In the genomic region with DNA sequence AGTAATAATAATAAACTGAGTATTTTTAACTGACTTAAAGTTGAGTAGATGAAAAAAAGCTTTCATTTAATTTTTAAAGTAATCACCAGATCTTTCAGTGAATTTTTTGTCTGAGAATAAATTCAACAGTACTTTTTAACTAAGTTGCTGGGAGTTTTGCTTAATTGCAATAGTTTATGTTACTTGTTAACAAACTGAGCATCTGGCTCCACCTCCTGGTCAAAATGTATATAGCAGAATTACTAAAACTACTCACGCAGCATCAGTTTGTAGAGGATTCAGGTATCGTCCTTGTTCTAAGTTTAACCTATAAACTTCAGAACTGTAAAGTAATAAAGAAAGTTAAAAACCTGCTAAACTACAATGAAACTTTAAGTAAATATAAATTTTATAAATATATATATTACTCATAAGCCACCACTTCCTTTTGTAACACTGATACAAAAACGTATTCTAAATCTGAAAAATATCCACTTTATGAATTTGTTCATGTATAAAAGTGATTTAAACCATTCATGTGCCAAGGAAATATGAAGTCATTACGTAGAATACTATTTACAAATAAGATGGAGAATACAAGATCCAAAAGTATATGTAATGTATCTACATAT, we compare ENCODE assay signal across 8 cellular contexts. TPM values are rescaled to one million over a fixed set of nuclear protein-coding genes. Genes with fewer than 3 reads are reported as not detected.
DNase-seq lines count a peak whose midpoint lies in the region; ATAC-seq and TF ChIP-seq lines count a peak whose summit lies in the region.

No MANE protein-coding gene starts in this region.

- POLR2A ChIA-PET in HEK293 (lab: Yijun Ruan, JAX): no interaction called here
- POLR2A ChIA-PET in activated CD4-positive, alpha-beta memory T cell treated with anti-CD3 and anti-CD28 coated beads for 36 hours (lab: Charles Lee): no interaction called here

- H3K4me3 ChIP-seq in HEK293 (ENCODE audit: low read depth, low read length) (no peak overlapping the region), cardiac fibroblast (replicated peaks in 1 of 2; ENCODE audit: low read depth in 2 of 2, low read length in 2 of 2) (no peak overlapping the region)

- H3K27me3 Mint-ChIP-seq in activated CD4-positive, alpha-beta memory T cell treated with anti-CD3 and anti-CD28 coated beads for 36 hours: no peaks in the 10 kb centered on the region

- H3K36me3 Mint-ChIP-seq in activated CD4-positive, alpha-beta memory T cell treated with anti-CD3 and anti-CD28 coated beads for 36 hours: peaks cover 23% of the 10 kb centered on the region

- H3K4me1 Mint-ChIP-seq in activated CD4-positive, alpha-beta memory T cell treated with anti-CD3 and anti-CD28 coated beads for 36 hours (ENCODE audit: low read depth): no peaks in the 10 kb centered on the region

- CTCF ChIA-PET in HEK293 (lab: Yijun Ruan, JAX): interaction anchor here (0.7 to 1.3 kb wide), 11 partner anchors 9 to 600 kb away, joined by 3 to 9 read pairs (median 6); a partner anchor contains a TSS
- CTCF ChIA-PET in activated CD4-positive, alpha-beta memory T cell treated with anti-CD3 and anti-CD28 coated beads for 36 hours (lab: Charles Lee): interaction anchor here (0.6 to 1.7 kb wide), 7 partner anchors 12 to 234 kb away, joined by 3 to 6 read pairs (median 4); no protein-coding TSS in a partner anchor

- ATAC-seq in HG02870 (IDR thresholded peaks at IDR 0.05; ENCODE audit: unreplicated experiment) (no peak), HG02852 (IDR thresholded peaks at IDR 0.05; ENCODE audit: unreplicated experiment) (no peak)

- DNase-seq in DMS153 treated with DMSO at 0.1 percent for 48 hours (lab: John Stamatoyannopoulos, UW; ENCODE audit: unreplicated experiment): peak; percentile 40
- peak; percentile 59 for DNase-seq in NCI-H748 treated with DMSO at 0.1 percent for 48 hours (lab: John Stamatoyannopoulos, UW)
- peak; percentile 78 to 80 for DNase-seq in cardiac fibroblast (ENCODE audit: low read depth in 2 of 2)
- peak; percentile 71 to 81 for DNase-seq in lung microvascular endothelial cell (ENCODE audit: low read depth in 2 of 2)
- DNase-seq in activated CD4-positive, alpha-beta memory T cell treated with anti-CD3 and anti-CD28 coated beads for 36 hours: no peak

- H3K9me3 Mint-ChIP-seq in activated CD4-positive, alpha-beta memory T cell treated with anti-CD3 and anti-CD28 coated beads for 36 hours: no peaks in the 10 kb centered on the region

- no peak overlapping the region for H3K27ac ChIP-seq in HEK293 (ENCODE audit: extremely low read depth, low read depth, low read length)

- H3K9me3 ChIP-seq in HEK293 (ENCODE audit: control insufficient read depth, insufficient read depth, low read depth, low read length): no peaks in the 10 kb centered on the region

- peaks cover 45 to 50% of the 10 kb centered on the region in 2 experiments for H3K36me3 ChIP-seq in HEK293 (ENCODE audit: control insufficient read depth in 2 of 2, insufficient read depth in 1 of 2, low read length in 2 of 2)

- H3K27ac Mint-ChIP-seq in activated CD4-positive, alpha-beta memory T cell treated with anti-CD3 and anti-CD28 coated beads for 36 hours: no peak overlapping the region

- no peaks in the 10 kb centered on the region for H3K4me1 ChIP-seq in HEK293 (ENCODE audit: control insufficient read depth, insufficient read depth, low read length)

- TF ChIP-seq CTCF in HEK293 (tag by site-specific recombination; IDR thresholded peaks at IDR 0.05) (no peak), cardiac fibroblast (IDR thresholded peaks at IDR 0.05; ENCODE audit: low read depth, low read length) (peak; percentile 62)

- no peak overlapping the region for H3K4me3 Mint-ChIP-seq in activated CD4-positive, alpha-beta memory T cell treated with anti-CD3 and anti-CD28 coated beads for 36 hours

- intact Hi-C loops in activated CD4-positive, alpha-beta memory T cell treated with anti-CD3 and anti-CD28 coated beads for 36 hours (cut with micrococcal nuclease): loop anchor here (1.0 kb wide), 1 partner anchor 596 kb away; no protein-coding TSS in a partner anchor

TF ChIP-seq in HEK293, 187 proteins besides CTCF, POLR2A, EP300 and RAD21:
- TF ChIP-seq ZNF221 (tag by site-specific recombination; IDR thresholded peaks at IDR 0.05; ENCODE audit: borderline replicate concordance) (no peak), ZSCAN30 (tag by site-specific recombination; IDR thresholded peaks at IDR 0.05) (no peak), WT1 (tag by site-specific recombination; IDR thresholded peaks at IDR 0.05) (no peak), ZNF654 (tag by site-specific recombination; IDR thresholded peaks at IDR 0.05; ENCODE audit: low read depth) (peak; percentile 73)

RNA-seq across cellular contexts. Expression of a gene that starts 21.3 kb away (rescaled TPM):
- total RNA-seq in lung microvascular endothelial cell: 18.5 and 20.6 TPM in 2 replicates
- total RNA-seq in activated CD4-positive, alpha-beta memory T cell treated with anti-CD3 and anti-CD28 coated beads for 36 hours: 10 to 100 TPM; 31.3 to 32.4 TPM

RNA-seq across cellular contexts. Expression of a gene that starts 52.9 kb away (rescaled TPM):
- total RNA-seq in lung microvascular endothelial cell: under 0.01 TPM in 2 replicates
- total RNA-seq in activated CD4-positive, alpha-beta memory T cell treated with anti-CD3 and anti-CD28 coated beads for 36 hours: not detected
